ENCODE assay signal across 22 cellular contexts in the genomic region with DNA sequence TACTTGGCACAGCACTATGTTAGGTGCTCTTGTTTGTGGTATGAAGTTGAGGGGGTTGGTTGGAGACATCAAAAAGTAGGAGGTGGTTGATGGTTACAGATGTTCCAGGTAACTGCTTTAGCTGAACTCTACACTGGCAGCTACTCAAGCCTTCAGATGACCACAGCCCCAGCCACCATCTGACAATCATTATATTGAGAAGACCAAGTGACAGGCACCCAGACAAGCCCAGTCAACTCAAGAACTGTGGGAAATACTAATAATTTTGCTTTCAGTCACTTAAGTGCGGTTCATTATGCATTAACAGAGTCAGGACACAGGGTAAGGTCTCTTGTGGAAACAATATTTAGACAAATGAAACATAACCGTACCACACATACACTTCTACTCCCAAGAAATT. TPM values are rescaled to one million over a fixed set of nuclear protein-coding genes. Genes with fewer than 3 reads are reported as not detected.
DNase-seq lines count a peak whose midpoint lies in the region; ATAC-seq and TF ChIP-seq lines count a peak whose summit lies in the region.
"Had no signal": no experiment of that assay in that cellular context is flagged by ENCODE, and none has a peak within 500 bp of the region (broad histone marks: within the 10 kb centered on the region; RNA-seq: fewer than 3 reads in every experiment).

No MANE protein-coding gene starts in this region.

- TF ChIP-seq POLR2A in spleen (IDR thresholded peaks at IDR 0.05) = no peak

- TF ChIP-seq CTCF in spleen (IDR thresholded peaks at IDR 0.05 in 8 of 11, conservative IDR thresholded peaks at IDR 0.05 in 3 of 11) = no peak

- WGBS in spleen, 5 donors = 67 to 93% (median 81%) methylated on average over 2 of the region's 2 CpGs

- no peaks in the 10 kb centered on the region for H3K36me3 ChIP-seq in spleen
- H3K36me3 ChIP-seq: vagina had no signal

- H3K9me3 Mint-ChIP-seq in effector memory CD8-positive, alpha-beta T cell = no peaks in the 10 kb centered on the region
- H3K9me3 Mint-ChIP-seq: CD4-positive, alpha-beta T cell; H9 had no signal

- ATAC-seq in GM18508 (IDR thresholded peaks at IDR 0.05; ENCODE audit: insufficient read depth, unreplicated experiment) = peak; percentile 87
- peak; percentile 85 for ATAC-seq in GM19463 (IDR thresholded peaks at IDR 0.05; ENCODE audit: unreplicated experiment)
- peak; percentile 86 for ATAC-seq in HG02678 (IDR thresholded peaks at IDR 0.05; ENCODE audit: unreplicated experiment)
- ATAC-seq in HG03175 (IDR thresholded peaks at IDR 0.05; ENCODE audit: unreplicated experiment) = peak; percentile 87
- ATAC-seq in effector memory CD8-positive, alpha-beta T cell (replicated peaks) = no peak
- ATAC-seq: left cardiac atrium; stimulated activated naive CD8-positive, alpha-beta T cell treated with anti-CD3 and anti-CD28 coated beads, Interleukin-15, Interleukin-2, amounts not matched to agents 100 U/mL and 50 U/mL, for 24 hours had no signal

- H3K27me3 ChIP-seq in spleen (replicated peaks in 1 of 7) = peaks cover 0 to 13% (median 0%) of the 10 kb centered on the region in 7 donors
- H3K27me3 ChIP-seq: vagina had no signal

- H3K4me1 Mint-ChIP-seq in effector memory CD8-positive, alpha-beta T cell (ENCODE audit: low read depth in 2 of 2) = peaks cover 0 to 2% of the 10 kb centered on the region in 2 donors
- H3K4me1 Mint-ChIP-seq: H9 had no signal

- intact Hi-C loops in spleen (cut with DNase I; ENCODE audit: low total_unique reads) = no loop called here

- no peak overlapping the region for H3K4me3 Mint-ChIP-seq in effector memory CD8-positive, alpha-beta T cell
- H3K4me3 Mint-ChIP-seq: activated naive CD8-positive, alpha-beta T cell; CD4-positive, alpha-beta T cell; H9 had no signal

- H3K27ac Mint-ChIP-seq in effector memory CD8-positive, alpha-beta T cell = no peak overlapping the region
- H3K27ac Mint-ChIP-seq: activated naive CD8-positive, alpha-beta T cell; CD4-positive, alpha-beta T cell; H9 had no signal

- no peaks in the 10 kb centered on the region for H3K36me3 Mint-ChIP-seq in effector memory CD8-positive, alpha-beta T cell (ENCODE audit: insufficient read depth)
- H3K36me3 Mint-ChIP-seq: activated naive CD8-positive, alpha-beta T cell had no signal

- no peak for DNase-seq in effector memory CD8-positive, alpha-beta T cell
- no peak for DNase-seq in spleen
- no peak for DNase-seq in NCI-H128 (lab: John Stamatoyannopoulos, UW; ENCODE audit: unreplicated experiment)
- no peak for DNase-seq in NCI-H82 treated with DMSO at 0.1 percent for 48 hours (lab: John Stamatoyannopoulos, UW; ENCODE audit: unreplicated experiment)
- DNase-seq: activated CD4-positive, CD25-positive, alpha-beta regulatory T cell treated with anti-CD3 and anti-CD28 coated beads, Interleukin-2, amount 50 U/mL, for 72 hours; activated CD8-positive, alpha-beta memory T cell treated with anti-CD3 and anti-CD28 coated beads, Interleukin-2, amount 50 U/mL, for 4 hours; CD4-positive, alpha-beta T cell; effector CD8-positive, alpha-beta T cell; H9; hypothalamus; left cardiac atrium; NCI-H1930; NCI-H82; stimulated activated naive CD8-positive, alpha-beta T cell treated with anti-CD3 and anti-CD28 coated beads, Interleukin-15, Interleukin-2, amounts not matched to agents 100 U/mL and 50 U/mL, for 24 hours; T-helper 1 cell had no signal

- H3K4me3 ChIP-seq in spleen = no peak overlapping the region
- H3K4me3 ChIP-seq: A549, vagina had no signal

- H3K27ac ChIP-seq in spleen = no peak overlapping the region
- H3K27ac ChIP-seq: A549, vagina had no signal

- H3K4me1 ChIP-seq in spleen = no peaks in the 10 kb centered on the region
- H3K4me1 ChIP-seq: A549, vagina had no signal

- no peaks in the 10 kb centered on the region for H3K9me3 ChIP-seq in spleen
- H3K9me3 ChIP-seq: A549, vagina had no signal

- peaks cover 9 to 18% of the 10 kb centered on the region in 2 donors for H3K27me3 Mint-ChIP-seq in effector memory CD8-positive, alpha-beta T cell

RNA-seq across cellular contexts. Expression of a gene that starts 38.9 kb away (rescaled TPM):
- total RNA-seq in spleen = 10 to 100 TPM; 11.1 to 54.0 (median 16.2) TPM
- 1 to 10 TPM in 1 of 3 donors, under 1 TPM in 2; 0.33 to 2.1 (median 0.77) TPM for polyA plus RNA-seq in spleen
- total RNA-seq: CD4-positive, alpha-beta T cell had no signal
